ENCODE assay signal across 8 cellular contexts in genomic region chr6:130913119-130913518, GRCh38.
DNase-seq lines count a peak whose midpoint lies in the region; ATAC-seq and TF ChIP-seq lines count a peak whose summit lies in the region.

No MANE protein-coding gene starts in this region.

- ATAC-seq in HG03095 (IDR thresholded peaks at IDR 0.05; ENCODE audit: unreplicated experiment), result peak; percentile 77

- peaks cover 10% of the 10 kb centered on the region for H3K4me1 Mint-ChIP-seq in activated CD4-positive, alpha-beta memory T cell treated with anti-CD3 and anti-CD28 coated beads for 36 hours (ENCODE audit: low read depth)
- H3K4me1 Mint-ChIP-seq in nephron progenitor cell (peaks cover 10% of the 10 kb centered on the region), Calu3 (ENCODE audit: low read depth, unreplicated experiment) (peaks cover 23% of the 10 kb centered on the region)

- H3K4me3 Mint-ChIP-seq in activated CD4-positive, alpha-beta memory T cell treated with anti-CD3 and anti-CD28 coated beads for 36 hours, result no peak overlapping the region
- no peak overlapping the region for H3K4me3 Mint-ChIP-seq in nephron progenitor cell
- H3K4me3 Mint-ChIP-seq in Calu3 (ENCODE audit: low read depth, unreplicated experiment), result no peak overlapping the region

- POLR2A ChIA-PET in activated CD4-positive, alpha-beta memory T cell treated with anti-CD3 and anti-CD28 coated beads for 36 hours (lab: Charles Lee), result no interaction called here

- TF ChIP-seq CTCF in nephron progenitor cell (IDR thresholded peaks at IDR 0.05), result no peak
- no peak for TF ChIP-seq CTCF in Calu3 (IDR thresholded peaks at IDR 0.05; ENCODE audit: unreplicated experiment)

- no TSS peak for BruUV-seq in Calu3 (replicated peaks; lab: Mats Ljungman, UMichigan)

- no peak overlapping the region for H3K27ac Mint-ChIP-seq in activated CD4-positive, alpha-beta memory T cell treated with anti-CD3 and anti-CD28 coated beads for 36 hours
- H3K27ac Mint-ChIP-seq in nephron progenitor cell (no peak overlapping the region), Calu3 (ENCODE audit: unreplicated experiment) (no peak overlapping the region)

- H3K9me3 Mint-ChIP-seq in activated CD4-positive, alpha-beta memory T cell treated with anti-CD3 and anti-CD28 coated beads for 36 hours, result peaks cover 9% of the 10 kb centered on the region
- H3K9me3 Mint-ChIP-seq in nephron progenitor cell, result peaks cover 39% of the 10 kb centered on the region
- peaks cover 3% of the 10 kb centered on the region for H3K9me3 Mint-ChIP-seq in Calu3 (ENCODE audit: low read depth, unreplicated experiment)

- DNase-seq in stimulated activated CD8-positive, alpha-beta memory T cell treated with anti-CD3 and anti-CD28 coated beads, Interleukin-12 subunit alpha, Interleukin-12 subunit beta, amount 100 ng/mL, for 24 hours (ENCODE audit: extremely low read depth), result peak; percentile 9
- no peak for DNase-seq in stimulated activated CD8-positive, alpha-beta memory T cell treated with anti-CD3 and anti-CD28 coated beads, Interleukin-4, amount 100 ng/mL, for 48 hours
- DNase-seq in activated CD4-positive, alpha-beta memory T cell treated with anti-CD3 and anti-CD28 coated beads for 36 hours, result peak; percentile 33
- DNase-seq in cerebellar cortex (ENCODE audit: low spot score) (no peak), hepatic stellate cell (ENCODE audit: low spot score) (no peak), nephron progenitor cell (no peak), Calu3 (no peak)

- H3K36me3 Mint-ChIP-seq in activated CD4-positive, alpha-beta memory T cell treated with anti-CD3 and anti-CD28 coated beads for 36 hours, result peaks cover 8% of the 10 kb centered on the region
- H3K36me3 Mint-ChIP-seq in nephron progenitor cell (ENCODE audit: low read depth), result peaks cover 67% of the 10 kb centered on the region
- no peaks in the 10 kb centered on the region for H3K36me3 Mint-ChIP-seq in Calu3 (ENCODE audit: insufficient read depth, unreplicated experiment)

- CTCF ChIA-PET in activated CD4-positive, alpha-beta memory T cell treated with anti-CD3 and anti-CD28 coated beads for 36 hours (lab: Charles Lee), result no interaction called here
- CTCF ChIA-PET in Calu3 (lab: Charles Lee), result interaction anchor here (0.6 kb wide), 1 partner anchor 39 kb away, joined by 3 read pairs; no protein-coding TSS in a partner anchor

- intact Hi-C loops in activated CD4-positive, alpha-beta memory T cell treated with anti-CD3 and anti-CD28 coated beads for 36 hours (cut with micrococcal nuclease), result no loop called here
- intact Hi-C loops in Calu3 (cut with micrococcal nuclease; ENCODE audit: unreplicated experiment), result no loop called here

- H3K27me3 Mint-ChIP-seq in activated CD4-positive, alpha-beta memory T cell treated with anti-CD3 and anti-CD28 coated beads for 36 hours, result no peaks in the 10 kb centered on the region
- H3K27me3 Mint-ChIP-seq in nephron progenitor cell (ENCODE audit: low read depth, poor library complexity) (no peaks in the 10 kb centered on the region), Calu3 (ENCODE audit: unreplicated experiment) (no peaks in the 10 kb centered on the region)

Comparison
In these comparisons a context has a peak if more than half of its experiments do, and no peak if none do; other contexts are left out.
1. DNase-seq: peak in stimulated activated CD8-positive, alpha-beta memory T cell treated with anti-CD3 and anti-CD28 coated beads, Interleukin-12 subunit alpha, Interleukin-12 subunit beta, amount 100 ng/mL, for 24 hours (single experiment) and activated CD4-positive, alpha-beta memory T cell treated with anti-CD3 and anti-CD28 coated beads for 36 hours (single experiment); none in stimulated activated CD8-positive, alpha-beta memory T cell treated with anti-CD3 and anti-CD28 coated beads, Interleukin-4, amount 100 ng/mL, for 48 hours (single experiment), cerebellar cortex (single experiment), hepatic stellate cell (single experiment), nephron progenitor cell (single experiment) and Calu3 (single experiment).